11 cellular contexts compared by ENCODE assay signal in genomic region chr4:36651253-36651652, GRCh38.
DNase-seq lines count a peak whose midpoint lies in the region; ATAC-seq lines count a peak whose summit lies in the region.
"Had no signal": no experiment of that assay in that cellular context is flagged by ENCODE, and none has a peak within 500 bp of the region (broad histone marks: within the 10 kb centered on the region; RNA-seq: fewer than 3 reads in every experiment).

No MANE protein-coding gene starts in this region.

- no peaks in the 10 kb centered on the region for H3K9me3 ChIP-seq in mesenchymal stem cell (ENCODE audit: control insufficient read depth, low read length)

- H3K27ac Mint-ChIP-seq in stimulated activated memory B cell treated with anti-CD40 and anti-IgM and Interleukin-4, amounts not matched to agents 10 μg/mL and 1 μg/mL and 100 μg/mL, for 72 hours = no peak overlapping the region
- H3K27ac Mint-ChIP-seq: nephron had no signal

- H2BK15ac ChIP-seq in mesenchymal stem cell (ENCODE audit: low read depth, poor library complexity, severe bottlenecking) = no peak overlapping the region

- no peaks in the 10 kb centered on the region for H3K27me3 ChIP-seq in mesenchymal stem cell (ENCODE audit: control insufficient read depth in 1 of 2, insufficient read depth in 1 of 2, low read length in 2 of 2)

- H3K4me3 Mint-ChIP-seq in activated T-cell treated with anti-CD3 and anti-CD28 coated beads, Interleukin-2, amount 50 U/mL, for 4 hours = no peak overlapping the region
- no peak overlapping the region for H3K4me3 Mint-ChIP-seq in stimulated activated memory B cell treated with anti-CD40 and anti-IgM and Interleukin-4, amounts not matched to agents 10 μg/mL and 1 μg/mL and 100 μg/mL, for 72 hours
- H3K4me3 Mint-ChIP-seq: nephron had no signal

- no peak overlapping the region for H3K18ac ChIP-seq in mesenchymal stem cell (ENCODE audit: low read depth in 1 of 2, low read length in 2 of 2)

- ATAC-seq in activated T-cell treated with anti-CD3 and anti-CD28 coated beads, Interleukin-2, amount 50 U/mL, for 4 hours = peak; percentile 23 to 58
- ATAC-seq in GM21786 (IDR thresholded peaks at IDR 0.05; ENCODE audit: unreplicated experiment) = peak; percentile 99
- peak; percentile 99 for ATAC-seq in HG03432 (IDR thresholded peaks at IDR 0.05; ENCODE audit: unreplicated experiment)
- peak; percentile 69 for ATAC-seq in stimulated activated memory B cell treated with anti-CD40 and anti-IgM and Interleukin-4, amounts not matched to agents 10 μg/mL and 1 μg/mL and 100 μg/mL, for 72 hours
- ATAC-seq: Panc1 had no signal

- no peaks in the 10 kb centered on the region for H3K36me3 ChIP-seq in mesenchymal stem cell (ENCODE audit: control insufficient read depth in 1 of 2, insufficient read depth in 2 of 2, low read depth in 1 of 2, low read length in 2 of 2)

- H3K36me3 Mint-ChIP-seq in activated T-cell treated with anti-CD3 and anti-CD28 coated beads, Interleukin-2, amount 50 U/mL, for 4 hours (ENCODE audit: insufficient read depth) = no peaks in the 10 kb centered on the region
- no peaks in the 10 kb centered on the region for H3K36me3 Mint-ChIP-seq in stimulated activated memory B cell treated with anti-CD40 and anti-IgM and Interleukin-4, amounts not matched to agents 10 μg/mL and 1 μg/mL and 100 μg/mL, for 72 hours

- in situ Hi-C loops in KBM-7 (cut with MboI; ENCODE audit: low pct_unique_long_range_greater_than_20kb, low sequenced_read_pairs) = no loop called here

- H3K4me1 ChIP-seq in mesenchymal stem cell (ENCODE audit: control insufficient read depth, insufficient read depth, low read depth, low read length) = no peaks in the 10 kb centered on the region

- no peak overlapping the region for H3K14ac ChIP-seq in mesenchymal stem cell (ENCODE audit: low read length in 2 of 2)

- DNase-seq in activated T-cell treated with anti-CD3 and anti-CD28 coated beads, Interleukin-2, amount 50 U/mL, for 4 hours = no peak
- DNase-seq in activated T-cell treated with anti-CD3 and anti-CD28 coated beads for 4 hours (no peak), KBM-7 (no peak), mesenchymal stem cell (no peak), putamen (ENCODE audit: low spot score) (no peak)
- DNase-seq: activated CD4-positive, alpha-beta T cell treated with anti-CD3 and anti-CD28 coated beads, Interleukin-2, amount 50 U/mL, for 48 hours had no signal

- no peaks in the 10 kb centered on the region for H3K4me1 Mint-ChIP-seq in activated T-cell treated with anti-CD3 and anti-CD28 coated beads, Interleukin-2, amount 50 U/mL, for 4 hours (ENCODE audit: low read depth)
- H3K4me1 Mint-ChIP-seq in stimulated activated memory B cell treated with anti-CD40 and anti-IgM and Interleukin-4, amounts not matched to agents 10 μg/mL and 1 μg/mL and 100 μg/mL, for 72 hours = no peaks in the 10 kb centered on the region
- H3K4me1 Mint-ChIP-seq: nephron had no signal

- H4K91ac ChIP-seq in mesenchymal stem cell (ENCODE audit: low read length) = no peak overlapping the region

- H3K4ac ChIP-seq in mesenchymal stem cell (ENCODE audit: low read depth in 1 of 2, low read length in 2 of 2) = no peak overlapping the region

- no peak overlapping the region for H2BK12ac ChIP-seq in mesenchymal stem cell (ENCODE audit: low read length in 2 of 2)

- no peak overlapping the region for H3K4me2 ChIP-seq in mesenchymal stem cell (ENCODE audit: low read length, poor library complexity, severe bottlenecking)

- no peak overlapping the region for H3K23ac ChIP-seq in mesenchymal stem cell (ENCODE audit: low read length in 2 of 2)

- H2AFZ ChIP-seq in mesenchymal stem cell (ENCODE audit: low read depth, low read length) = no peak overlapping the region

- no peak overlapping the region for H3K27ac ChIP-seq in mesenchymal stem cell (ENCODE audit: low read length, poor library complexity, severe bottlenecking)

- 80% methylated on average over 3 of the region's 3 CpGs for WGBS in mesenchymal stem cell

- H3K27me3 Mint-ChIP-seq in activated T-cell treated with anti-CD3 and anti-CD28 coated beads, Interleukin-2, amount 50 U/mL, for 4 hours (ENCODE audit: low read depth) = no peaks in the 10 kb centered on the region
- no peaks in the 10 kb centered on the region for H3K27me3 Mint-ChIP-seq in stimulated activated memory B cell treated with anti-CD40 and anti-IgM and Interleukin-4, amounts not matched to agents 10 μg/mL and 1 μg/mL and 100 μg/mL, for 72 hours

- H3K79me1 ChIP-seq in mesenchymal stem cell (replicated peaks; ENCODE audit: low read length, poor library complexity, severe bottlenecking) = no peaks in the 10 kb centered on the region

- no peak overlapping the region for H2BK5ac ChIP-seq in mesenchymal stem cell (ENCODE audit: low read depth, low read length, poor library complexity, severe bottlenecking)

- H2AK5ac ChIP-seq in mesenchymal stem cell (ENCODE audit: low read length, severe bottlenecking) = no peak overlapping the region

- no peak overlapping the region for H2BK120ac ChIP-seq in mesenchymal stem cell (ENCODE audit: low read depth, low read length)

- no peak overlapping the region for H3K4me3 ChIP-seq in mesenchymal stem cell (ENCODE audit: insufficient read depth in 1 of 2, low read depth in 1 of 2, low read length in 2 of 2)

- no peak overlapping the region for H4K8ac ChIP-seq in mesenchymal stem cell (ENCODE audit: low read length)

- H3K9ac ChIP-seq in mesenchymal stem cell (ENCODE audit: low read length) = no peak overlapping the region

- no peaks in the 10 kb centered on the region for H3K9me3 Mint-ChIP-seq in activated T-cell treated with anti-CD3 and anti-CD28 coated beads, Interleukin-2, amount 50 U/mL, for 4 hours
- H3K9me3 Mint-ChIP-seq in stimulated activated memory B cell treated with anti-CD40 and anti-IgM and Interleukin-4, amounts not matched to agents 10 μg/mL and 1 μg/mL and 100 μg/mL, for 72 hours = no peaks in the 10 kb centered on the region
- H3K9me3 Mint-ChIP-seq: nephron had no signal

Comparison
In these comparisons a context has a peak if more than half of its experiments do, and no peak if none do; other contexts are left out.
1. ATAC-seq: peak in every context shown above with its lines; median percentile 99 in GM21786; 99 in HG03432; 69 in stimulated activated memory B cell treated with anti-CD40 and anti-IgM and Interleukin-4, amounts not matched to agents 10 μg/mL and 1 μg/mL and 100 μg/mL, for 72 hours; 40 in activated T-cell treated with anti-CD3 and anti-CD28 coated beads, Interleukin-2, amount 50 U/mL, for 4 hours.